In the genomic region with DNA sequence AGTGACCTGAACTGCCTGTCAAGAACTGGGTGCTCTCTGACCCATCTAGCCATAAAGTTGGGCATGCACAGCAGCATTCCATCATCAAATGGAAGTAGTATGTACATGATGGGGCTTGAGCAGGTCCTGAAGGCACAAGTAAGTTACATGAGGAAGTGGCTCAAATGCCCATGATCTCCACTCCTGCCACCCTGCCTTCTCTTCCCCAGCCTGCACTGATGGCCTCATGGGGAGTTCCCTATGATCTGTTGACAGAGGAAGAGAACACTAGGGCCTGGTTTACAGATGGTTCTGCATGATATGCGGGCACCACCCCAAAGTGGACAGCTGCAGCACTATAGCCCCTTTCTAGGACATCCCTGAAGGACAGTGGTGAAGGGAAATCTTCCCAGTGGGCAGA, we compare ENCODE assay signal across 3 cellular contexts. TPM values are rescaled to one million over a fixed set of nuclear protein-coding genes. Genes with fewer than 3 reads are reported as not detected.
"Had no signal": no experiment of that assay in that cellular context is flagged by ENCODE, and none has a peak within 500 bp of the region (broad histone marks: within the 10 kb centered on the region; RNA-seq: fewer than 3 reads in every experiment).

No MANE protein-coding gene starts in this region.

RNA-seq across cellular contexts. Expression of gene CABP1, which starts 28.9 kb away (rescaled TPM):
- total RNA-seq: M059J, PC-9, RPMI7951 had no signal
